In the genomic region with DNA sequence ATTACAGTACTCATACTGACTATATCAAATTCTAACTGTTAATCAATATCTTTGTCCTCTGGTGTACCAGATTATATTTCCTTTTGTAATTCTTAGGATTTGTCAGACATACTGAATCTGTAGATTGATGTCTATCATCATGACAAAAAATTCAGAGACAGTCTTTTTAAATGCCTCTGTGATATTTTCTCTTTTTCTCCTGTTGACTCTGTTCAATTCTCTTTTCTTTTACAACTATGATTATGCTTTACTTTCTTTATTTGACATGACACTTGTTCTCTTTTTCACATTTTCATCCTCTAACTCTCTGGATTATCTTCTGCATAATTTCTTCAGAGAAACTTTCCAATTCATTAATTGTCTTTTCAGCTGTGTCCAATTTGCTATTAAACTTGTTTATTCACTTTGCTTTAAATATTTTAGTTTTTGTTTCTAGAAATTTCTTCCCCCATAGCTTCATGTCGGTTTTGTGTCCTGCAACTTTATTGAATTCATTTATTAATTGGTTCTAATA, we compare ENCODE assay signal across 1 cellular context.
TF ChIP-seq lines count a peak whose summit lies in the region.

No MANE protein-coding gene starts in this region.

TF ChIP-seq in WTC11, 78 proteins besides CTCF, POLR2A, EP300 and RAD21:
- TF ChIP-seq GTF2I (CRISPR knock-in tag; conservative IDR thresholded peaks at IDR 0.05) (peak; percentile 58; the same call in 1 of the 2 replicates), SP1 (CRISPR knock-in tag; conservative IDR thresholded peaks at IDR 0.05) (no peak)
